Comparison of ENCODE assay signal across 25 cellular contexts in genomic region chr7:26925768-26926167, GRCh38.
A peak's percentile ranks its signal among the peaks of the same experiment; 100 is the strongest.
DNase-seq lines count a peak whose midpoint lies in the region; ATAC-seq, FAIRE-seq and TF ChIP-seq lines count a peak whose summit lies in the region.
"Had no signal": no experiment of that assay in that cellular context is flagged by ENCODE, and none has a peak within 500 bp of the region (broad histone marks: within the 10 kb centered on the region; RNA-seq: fewer than 3 reads in every experiment).

No MANE protein-coding gene starts in this region.

- H3K9ac ChIP-seq in IMR-90 (ENCODE audit: low read depth, low read length) (no peak overlapping the region), K562 (ENCODE audit: insufficient read depth in 1 of 2, low read depth in 2 of 2, low read length in 2 of 2) (no peak overlapping the region)
- H3K9ac ChIP-seq: BLaER1 had no signal

- H3K27ac ChIP-seq in IMR-90 (ENCODE audit: insufficient read depth, low read length) (no peak overlapping the region), K562 (ENCODE audit: extremely low read depth, low read depth, low read length) (no peak overlapping the region)
- H3K27ac ChIP-seq: BLaER1 had no signal

- no peak overlapping the region for H4K5ac ChIP-seq in IMR-90 (ENCODE audit: low read depth, low read length)

- in situ Hi-C loops in IMR-90 (cut with MboI; ENCODE audit: low sequenced_read_pairs) (no loop called here), K562 (cut with MboI) (no loop called here)

- TF ChIP-seq RAD21 in IMR-90 (IDR thresholded peaks at IDR 0.05; ENCODE audit: low read length) = no peak
- TF ChIP-seq RAD21 in K562 (CRISPR knock-in tag; conservative IDR thresholded peaks at IDR 0.05 in 1 of 2, IDR thresholded peaks at IDR 0.05 in 1 of 2) = no peak

- no peak overlapping the region for H3K18ac ChIP-seq in IMR-90 (ENCODE audit: low read depth, low read length)

- WGBS in IMR-90 (ENCODE audit: extremely low coverage in 2 of 2, insufficient read length in 1 of 2), 2 experiments = no CpG with 5 or more reads among the region's 2 CpGs
- WGBS in K562 (ENCODE audit: insufficient coverage, low coverage, missing lambda C conversion rate) = 0% methylated on average over 2 of the region's 2 CpGs

- FAIRE-seq in H54 (lab: Jason Lieb, UNC) (peak; percentile 20), K562 (lab: Jason Lieb, UNC) (no peak)
- FAIRE-seq: A204.1, GM12878, GM12892, GM19239 had no signal

- no peaks in the 10 kb centered on the region for H3K9me3 ChIP-seq in IMR-90 (ENCODE audit: control insufficient read depth, insufficient read depth, low read length)
- H3K9me3 ChIP-seq in K562 (replicated peaks; ENCODE audit: control insufficient read depth, insufficient read depth, low read depth, low read length) = no peaks in the 10 kb centered on the region
- H3K9me3 ChIP-seq: BE2C, BLaER1 had no signal

- H3K9me1 ChIP-seq in IMR-90 (ENCODE audit: insufficient read depth, low read length) = no peaks in the 10 kb centered on the region
- no peaks in the 10 kb centered on the region for H3K9me1 ChIP-seq in K562 (ENCODE audit: control insufficient read depth, insufficient read depth, low read length)

- no peaks in the 10 kb centered on the region for H3K79me1 ChIP-seq in IMR-90 (ENCODE audit: low read depth in 1 of 2, low read length in 2 of 2)

- H4K91ac ChIP-seq in IMR-90 (ENCODE audit: insufficient read depth, low read depth, low read length) = no peak overlapping the region

- H2AFZ ChIP-seq in IMR-90 (replicated peaks; ENCODE audit: low read length, poor library complexity) (no peak overlapping the region), K562 (ENCODE audit: low read depth, low read length) (no peak overlapping the region)

- CTCF ChIA-PET in IMR-90 (lab: Yijun Ruan, JAX) = no interaction called here
- CTCF ChIA-PET in K562 (lab: Yijun Ruan, JAX; ENCODE audit: low intra/inter-chr PET ratio) = no interaction called here

- POLR2A ChIA-PET in IMR-90 (lab: Charles Lee; ENCODE audit: unreplicated experiment) (no interaction called here), K562 (lab: Yijun Ruan, JAX) (no interaction called here)

- H3K56ac ChIP-seq in IMR-90 (ENCODE audit: extremely low read depth, insufficient read depth, low read length) = no peak overlapping the region

- TF ChIP-seq CTCF in IMR-90 (conservative IDR thresholded peaks at IDR 0.05; ENCODE audit: low read depth, low read length) (no peak), K562 (IDR thresholded peaks at IDR 0.05 in 2 of 3, conservative IDR thresholded peaks at IDR 0.05 in 1 of 3; ENCODE audit: insufficient read depth in 2 of 3, low read depth in 1 of 3, low read length in 3 of 3) (no peak)

- no peak overlapping the region for H3K4me3 ChIP-seq in IMR-90 (ENCODE audit: insufficient read depth, low read depth, low read length)
- no peak overlapping the region for H3K4me3 ChIP-seq in K562
- H3K4me3 ChIP-seq: BLaER1, GM12878 had no signal

- H2BK15ac ChIP-seq in IMR-90 (ENCODE audit: low read depth, low read length) = no peak overlapping the region

- no peak for ATAC-seq in IMR-90 (ENCODE audit: low read depth)
- no peak for ATAC-seq in K562
- no peak for ATAC-seq in GM18505 (IDR thresholded peaks at IDR 0.05; ENCODE audit: unreplicated experiment)
- ATAC-seq: GM12878 had no signal

- H4K20me1 ChIP-seq in IMR-90 (ENCODE audit: insufficient read depth, low read length) (no peaks in the 10 kb centered on the region), K562 (replicated peaks; ENCODE audit: control insufficient read depth, insufficient read depth, low read length) (no peaks in the 10 kb centered on the region)
- H4K20me1 ChIP-seq: BLaER1 had no signal

- H3K4me2 ChIP-seq in IMR-90 (ENCODE audit: low read depth, low read length) (no peak overlapping the region), K562 (ENCODE audit: insufficient read depth, low read length) (no peak overlapping the region)
- H3K4me2 ChIP-seq: BLaER1 had no signal

- no peak overlapping the region for H2BK20ac ChIP-seq in IMR-90 (ENCODE audit: low read depth, low read length)

- no peaks in the 10 kb centered on the region for H3K79me2 ChIP-seq in K562 (ENCODE audit: control insufficient read depth, insufficient read depth, low read length)

- no peak overlapping the region for H4K8ac ChIP-seq in IMR-90 (ENCODE audit: low read depth in 2 of 2, low read length in 2 of 2)

- H3K23ac ChIP-seq in IMR-90 (ENCODE audit: low read depth, low read length) = no peak overlapping the region

- H2BK120ac ChIP-seq in IMR-90 (ENCODE audit: low read depth, low read length) = no peak overlapping the region

- no peaks in the 10 kb centered on the region for H3K4me1 ChIP-seq in IMR-90 (ENCODE audit: control insufficient read depth, insufficient read depth, low read length)
- H3K4me1 ChIP-seq in K562 (replicated peaks in 1 of 2; ENCODE audit: control insufficient read depth in 2 of 2, insufficient read depth in 2 of 2, low read length in 2 of 2) = no peaks in the 10 kb centered on the region
- H3K4me1 ChIP-seq: BE2C had no signal

- no peak for TF ChIP-seq EP300 in K562 (IDR thresholded peaks at IDR 0.05; ENCODE audit: low read length)

- H3K14ac ChIP-seq in IMR-90 (replicated peaks; ENCODE audit: low read depth, low read length) = no peak overlapping the region

- DNase-seq in H54 (ENCODE audit: insufficient read length, low spot score) (no peak), IMR-90 (no peak), K562 (ENCODE audit: extremely low read depth in 1 of 4, low spot score in 3 of 4) (no peak), SW480 (ENCODE audit: low spot score) (no peak)
- DNase-seq: 8988T; ACHN; BE2C; C1 segment of cervical spinal cord; CD4-positive, alpha-beta memory T cell; CD4-positive, CD25-positive, alpha-beta regulatory T cell; CD8-positive, alpha-beta memory T cell; COR-L47; DMS 273 treated with DMSO at 0.1 percent for 48 hours; DMS153; DMS53; DMS79; DND-41; EL; GDM1 had no signal

- H3K4ac ChIP-seq in IMR-90 (ENCODE audit: low read depth, low read length) = no peak overlapping the region

- no peak overlapping the region for H2AK5ac ChIP-seq in IMR-90 (ENCODE audit: low read depth, low read length)

- intact Hi-C loops in IMR-90 (cut with micrococcal nuclease) = no loop called here
- intact Hi-C loops in K562 (cut with micrococcal nuclease) = no loop called here

- BruUV-seq in IMR-90 (replicated peaks; lab: Mats Ljungman, UMichigan) (no TSS peak), K562 (replicated peaks; lab: Mats Ljungman, UMichigan) (no TSS peak)

- peaks cover 6% of the 10 kb centered on the region; the same call in 1 of the 2 replicates for H3K27me3 ChIP-seq in IMR-90 (ENCODE audit: control insufficient read depth, insufficient read depth, low read length)
- no peaks in the 10 kb centered on the region for H3K27me3 ChIP-seq in K562 (ENCODE audit: control insufficient read depth in 2 of 2, insufficient read depth in 2 of 2, low read length in 2 of 2)
- H3K27me3 ChIP-seq: BLaER1 had no signal

- no peak overlapping the region for H2AK9ac ChIP-seq in IMR-90 (replicated peaks; ENCODE audit: low read depth, low read length, poor library complexity)

- no peak overlapping the region for H2BK5ac ChIP-seq in IMR-90 (ENCODE audit: low read depth, low read length, poor library complexity, severe bottlenecking)

- no peaks in the 10 kb centered on the region for H3K36me3 ChIP-seq in IMR-90 (ENCODE audit: control insufficient read depth, insufficient read depth, low read length)
- H3K36me3 ChIP-seq in K562 (ENCODE audit: control insufficient read depth, insufficient read depth, low read length) = no peaks in the 10 kb centered on the region
- H3K36me3 ChIP-seq: BE2C, BLaER1 had no signal

- dilution Hi-C loops in IMR-90 (cut with HindIII; ENCODE audit: low sequenced_read_pairs, unreplicated experiment) = no loop called here

- TF ChIP-seq POLR2A in H54 (IDR thresholded peaks at IDR 0.05; ENCODE audit: low read depth, low read length) (no peak), IMR-90 (IDR thresholded peaks at IDR 0.05; ENCODE audit: low read depth, low read length) (no peak), K562 (conservative IDR thresholded peaks at IDR 0.05) (no peak), GM18505 (IDR thresholded peaks at IDR 0.05; ENCODE audit: borderline replicate concordance, extremely low read depth, insufficient read depth, insufficient read length) (no peak)

TF ChIP-seq in IMR-90, 13 proteins besides CTCF, POLR2A, EP300 and RAD21 (continues in another document):
- no peak for TF ChIP-seq RFX5 (IDR thresholded peaks at IDR 0.05; ENCODE audit: low read depth, low read length)
- no peak for TF ChIP-seq SMC3 (IDR thresholded peaks at IDR 0.05; ENCODE audit: low read depth, low read length)
- TF ChIP-seq, protein P1, sequence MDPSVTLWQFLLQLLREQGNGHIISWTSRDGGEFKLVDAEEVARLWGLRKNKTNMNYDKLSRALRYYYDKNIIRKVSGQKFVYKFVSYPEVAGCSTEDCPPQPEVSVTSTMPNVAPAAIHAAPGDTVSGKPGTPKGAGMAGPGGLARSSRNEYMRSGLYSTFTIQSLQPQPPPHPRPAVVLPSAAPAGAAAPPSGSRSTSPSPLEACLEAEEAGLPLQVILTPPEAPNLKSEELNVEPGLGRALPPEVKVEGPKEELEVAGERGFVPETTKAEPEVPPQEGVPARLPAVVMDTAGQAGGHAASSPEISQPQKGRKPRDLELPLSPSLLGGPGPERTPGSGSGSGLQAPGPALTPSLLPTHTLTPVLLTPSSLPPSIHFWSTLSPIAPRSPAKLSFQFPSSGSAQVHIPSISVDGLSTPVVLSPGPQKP (IDR thresholded peaks at IDR 0.05; ENCODE audit: borderline replicate concordance, low read depth, low read length) = no peak

TF ChIP-seq in K562, 482 proteins besides CTCF, POLR2A, EP300 and RAD21:
- no peak for TF ChIP-seq CEBPG (CRISPR knock-in tag; IDR thresholded peaks at IDR 0.05)
- TF ChIP-seq CEBPG (tag; conservative IDR thresholded peaks at IDR 0.05 in 1 of 2, IDR thresholded peaks at IDR 0.05 in 1 of 2) = peak in 1 of 2 experiments; percentile 77; a peak in 2 of 4 replicates
- peak; percentile 67 for TF ChIP-seq CEBPB (tag; IDR thresholded peaks at IDR 0.05)
- TF ChIP-seq CHD4 (IDR thresholded peaks at IDR 0.05; ENCODE audit: insufficient read depth, insufficient replicate concordance, low read depth, low read length, poor library complexity, severe bottlenecking) = no peak
